Comparison of ENCODE assay signal across 1 cellular context in genomic region chr9:93509084-93509483, GRCh38.
TF ChIP-seq lines count a peak whose summit lies in the region.

No MANE protein-coding gene starts in this region.

TF ChIP-seq in H1, 55 proteins besides CTCF, POLR2A, EP300 and RAD21 (continued from another document):
- no peak for TF ChIP-seq TAF1 (IDR thresholded peaks at IDR 0.05; ENCODE audit: low read depth, low read length)
